Comparison of ENCODE assay signal across 9 cellular contexts in genomic region chr11:126419801-126420729, GRCh38.
DNase-seq lines count a peak whose midpoint lies in the region; ATAC-seq and TF ChIP-seq lines count a peak whose summit lies in the region.
"Had no signal": no experiment of that assay in that cellular context is flagged by ENCODE, and none has a peak within 500 bp of the region (broad histone marks: within the 10 kb centered on the region; RNA-seq: fewer than 3 reads in every experiment).

No MANE protein-coding gene starts in this region.

- peak; percentile 44 for DNase-seq in AG08396 (ENCODE audit: low spot score)
- no peak for DNase-seq in coronary artery (ENCODE audit: low spot score)
- no peak for DNase-seq in tibial nerve (ENCODE audit: low spot score in 2 of 2)
- no peak for DNase-seq in HuH-7.5 (ENCODE audit: low spot score)
- no peak for DNase-seq in stimulated activated naive CD4-positive, alpha-beta T cell treated with Interleukin-2 at 50 U/mL for 16 hours (lab: John Stamatoyannopoulos, UW)
- no peak for DNase-seq in SK-N-SH

- no peak overlapping the region for H3K9ac ChIP-seq in SK-N-SH

- TF ChIP-seq RAD21 in SK-N-SH (IDR thresholded peaks at IDR 0.05; ENCODE audit: low read length) = no peak

- ATAC-seq in GM19463 (IDR thresholded peaks at IDR 0.05; ENCODE audit: unreplicated experiment) = peak; percentile 70
- ATAC-seq in HG03520 (IDR thresholded peaks at IDR 0.05; ENCODE audit: unreplicated experiment) = peak; percentile 65

- H3K4me1 ChIP-seq in tibial nerve (peaks cover 4 to 87% (median 41%) of the 10 kb centered on the region in 4 donors), SK-N-SH (ENCODE audit: control insufficient read depth in 1 of 2, insufficient read depth in 2 of 2, low read depth in 1 of 2, low read length in 1 of 2) (peaks cover 0 to 3% of the 10 kb centered on the region in 2 experiments; a peak in 1 of 4 replicates)

- TF ChIP-seq POLR2A in tibial nerve (IDR thresholded peaks at IDR 0.05) = no peak

- H3K27ac ChIP-seq in coronary artery (peak overlapping the region; percentile 14 to 72), tibial nerve (peak overlapping the region; percentile 40 to 90 (median 61)), SK-N-SH (ENCODE audit: low read depth in 2 of 2, low read length in 1 of 2) (no peak overlapping the region)
- H3K27ac ChIP-seq: C4-2B had no signal

- H3K27me3 ChIP-seq in tibial nerve (no peaks in the 10 kb centered on the region), SK-N-SH (ENCODE audit: insufficient read depth) (no peaks in the 10 kb centered on the region)

- CTCF ChIA-PET in SK-N-SH (lab: Yijun Ruan, JAX) = interaction anchor here (1.1 to 3.2 kb wide), 5 partner anchors 13 to 570 kb away, joined by 3 to 14 read pairs (median 6); no protein-coding TSS in a partner anchor

- TF ChIP-seq CTCF in coronary artery (IDR thresholded peaks at IDR 0.05) (no peak), tibial nerve (IDR thresholded peaks at IDR 0.05) (no peak), SK-N-SH (IDR thresholded peaks at IDR 0.05) (no peak)

- WGBS in tibial nerve, 2 donors = 19 to 22% methylated on average over 11 of the region's 11 CpGs
- WGBS in SK-N-SH (ENCODE audit: low lambda C conversion rate) = 95% methylated on average over 11 of the region's 11 CpGs

- H4K20me1 ChIP-seq in SK-N-SH (ENCODE audit: insufficient read depth) = no peaks in the 10 kb centered on the region

- H3K36me3 ChIP-seq in tibial nerve (no peaks in the 10 kb centered on the region), SK-N-SH (replicated peaks in 1 of 2; ENCODE audit: control insufficient read depth in 1 of 2, insufficient read depth in 2 of 2, low read length in 1 of 2) (peaks cover 0 to 2% of the 10 kb centered on the region in 2 experiments)

- H3K79me2 ChIP-seq in SK-N-SH (ENCODE audit: insufficient read depth) = no peaks in the 10 kb centered on the region

- POLR2A ChIA-PET in SK-N-SH (lab: Yijun Ruan, JAX) = no interaction called here

- H3F3A ChIP-seq in SK-N-SH (replicated peaks; ENCODE audit: insufficient read depth) = no peaks in the 10 kb centered on the region

- H3K9me2 ChIP-seq in SK-N-SH = no peaks in the 10 kb centered on the region

- TF ChIP-seq EP300 in tibial nerve (IDR thresholded peaks at IDR 0.05) (peak; percentile 68 to 84), SK-N-SH (IDR thresholded peaks at IDR 0.05; ENCODE audit: borderline replicate concordance in 1 of 2, low read depth in 1 of 2, low read length in 1 of 2) (no peak)

- no peak overlapping the region for H3K4me2 ChIP-seq in SK-N-SH

- no peaks in the 10 kb centered on the region for H3K9me3 ChIP-seq in tibial nerve
- H3K9me3 ChIP-seq in SK-N-SH = no peaks in the 10 kb centered on the region

- no peak overlapping the region for H2AFZ ChIP-seq in SK-N-SH (ENCODE audit: low read depth)

- H3K4me3 ChIP-seq in coronary artery (no peak overlapping the region), tibial nerve (no peak overlapping the region), SK-N-SH (ENCODE audit: low read depth in 2 of 2, low read length in 1 of 2) (no peak overlapping the region)

TF ChIP-seq in SK-N-SH, 30 proteins besides CTCF, POLR2A, EP300 and RAD21:
- TF ChIP-seq RXRA (IDR thresholded peaks at IDR 0.05; ENCODE audit: borderline replicate concordance, low read depth) (no peak), TCF12 (IDR thresholded peaks at IDR 0.05) (no peak), NFIC (IDR thresholded peaks at IDR 0.05; ENCODE audit: borderline replicate concordance) (no peak), USF2 (IDR thresholded peaks at IDR 0.05; ENCODE audit: borderline replicate concordance, low read depth, low read length) (no peak), IRF3 (IDR thresholded peaks at IDR 0.05; ENCODE audit: low read depth, low read length) (no peak), FOXJ3 (CRISPR knock-in tag; IDR thresholded peaks at IDR 0.05) (no peak), MEF2A (IDR thresholded peaks at IDR 0.05; ENCODE audit: borderline replicate concordance, low read depth) (no peak), GABPA (IDR thresholded peaks at IDR 0.05; ENCODE audit: low read depth) (no peak), NRF1 (IDR thresholded peaks at IDR 0.05; ENCODE audit: low read depth, low read length) (no peak)

Comparison
In these comparisons a context has a peak if more than half of its experiments do, and no peak if none do; other contexts are left out.
1. H3K27ac ChIP-seq: peak in coronary artery (2 of 2) and tibial nerve (4 of 4); none in SK-N-SH (0 of 2).